ENCODE assay signal across 1 cellular context in the genomic region with DNA sequence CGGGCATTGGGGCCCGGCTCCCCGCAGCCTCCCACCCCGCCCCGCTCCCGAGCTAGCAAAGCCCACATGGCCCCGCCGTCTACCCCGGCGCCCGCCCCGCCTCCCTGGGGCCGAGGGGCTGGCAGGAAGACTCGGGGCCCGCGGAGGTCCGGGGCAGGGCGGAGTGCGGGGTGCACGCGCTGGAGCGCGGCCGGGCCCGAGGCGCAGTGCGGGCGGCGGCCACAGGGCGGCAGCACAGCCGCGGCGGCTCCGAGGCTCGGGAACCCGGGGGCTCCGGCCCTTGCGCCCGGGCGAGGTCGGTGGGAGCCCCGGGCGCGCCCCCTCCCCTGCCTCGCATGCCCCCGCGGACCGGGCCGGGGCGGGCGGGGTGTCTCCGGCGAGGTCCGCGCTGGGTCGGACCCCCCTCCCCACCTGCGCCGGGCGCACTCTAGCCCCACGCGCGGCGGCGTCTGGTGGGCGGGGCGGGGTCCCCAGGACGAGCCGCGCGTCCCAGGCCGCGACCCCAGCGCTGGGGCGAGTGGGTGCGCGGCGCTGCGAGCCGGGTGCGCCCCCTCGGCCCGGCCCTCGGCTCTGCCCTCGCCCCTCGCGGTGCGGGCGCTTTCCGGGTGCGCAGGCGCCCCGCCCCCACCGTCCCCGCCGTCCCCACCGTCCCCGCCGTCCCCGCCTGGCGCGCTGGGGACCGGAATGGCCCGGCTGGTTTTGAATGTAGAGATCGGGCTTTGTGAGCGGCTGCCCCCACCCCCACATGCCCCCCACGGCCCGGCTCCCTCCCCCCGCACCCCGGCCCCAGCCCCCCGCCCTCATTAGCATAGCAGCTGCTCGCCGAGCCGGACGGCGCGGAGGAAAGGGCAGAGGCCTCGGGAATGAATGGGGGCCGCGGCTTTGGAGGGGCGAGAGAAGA.
TF ChIP-seq lines count a peak whose summit lies in the region.

No MANE protein-coding gene starts in this region.

TF ChIP-seq in HEK293, 187 proteins besides CTCF, POLR2A, EP300 and RAD21 (continued from another document):
- TF ChIP-seq REST (tag by site-specific recombination; IDR thresholded peaks at IDR 0.05) (no peak), ZNF239 (tag by site-specific recombination; IDR thresholded peaks at IDR 0.05) (no peak), ZNF544 (tag by site-specific recombination; IDR thresholded peaks at IDR 0.05) (no peak)
